In genomic region chr19:40461669-40462221, GRCh38 we compare ENCODE assay signal across 1 cellular context.
TF ChIP-seq lines count a peak whose summit lies in the region.

No MANE protein-coding gene starts in this region.

TF ChIP-seq in HepG2, 621 proteins besides CTCF, POLR2A, EP300 and RAD21 (continued from another document and continues in another):
- TF ChIP-seq ZBTB10 (CRISPR knock-in tag; IDR thresholded peaks at IDR 0.05; ENCODE audit: borderline replicate concordance) (no peak), NCOA5 (CRISPR knock-in tag; IDR thresholded peaks at IDR 0.05) (no peak), ZMYM3 (CRISPR knock-in tag; IDR thresholded peaks at IDR 0.05) (peak; percentile 89; the same call in 1 of the 2 replicates), AFF4 (CRISPR knock-in tag; IDR thresholded peaks at IDR 0.05) (no peak), ZNF512 (CRISPR knock-in tag; IDR thresholded peaks at IDR 0.05) (no peak), NFE2L1 (CRISPR knock-in tag; IDR thresholded peaks at IDR 0.05; ENCODE audit: borderline replicate concordance) (no peak), ZNF350 (CRISPR knock-in tag; IDR thresholded peaks at IDR 0.05; ENCODE audit: borderline replicate concordance, low read depth) (peak; percentile 25; the same call in 1 of the 2 replicates), ZNF775 (CRISPR knock-in tag; IDR thresholded peaks at IDR 0.05; ENCODE audit: borderline replicate concordance) (no peak), HNRNPK (IDR thresholded peaks at IDR 0.05; ENCODE audit: low read depth, low read length, poor library complexity, severe bottlenecking) (no peak), THRA (CRISPR knock-in tag; IDR thresholded peaks at IDR 0.05; ENCODE audit: borderline replicate concordance) (peak; percentile 58; the same call in 1 of the 2 replicates), ZNF512B (CRISPR knock-in tag; IDR thresholded peaks at IDR 0.05; ENCODE audit: borderline replicate concordance) (no peak), PRPF4 (IDR thresholded peaks at IDR 0.05; ENCODE audit: low read depth, low read length, poor library complexity, severe bottlenecking) (no peak), ZFP90 (CRISPR knock-in tag; IDR thresholded peaks at IDR 0.05; ENCODE audit: borderline replicate concordance) (no peak), ZNF777 (CRISPR knock-in tag; IDR thresholded peaks at IDR 0.05) (no peak), MEF2D (CRISPR knock-in tag; IDR thresholded peaks at IDR 0.05) (no peak), CC2D1A (CRISPR knock-in tag; IDR thresholded peaks at IDR 0.05) (no peak), ZFYVE20 (CRISPR knock-in tag; IDR thresholded peaks at IDR 0.05; ENCODE audit: borderline replicate concordance, low read depth) (no peak)
- TF ChIP-seq, protein P1, sequence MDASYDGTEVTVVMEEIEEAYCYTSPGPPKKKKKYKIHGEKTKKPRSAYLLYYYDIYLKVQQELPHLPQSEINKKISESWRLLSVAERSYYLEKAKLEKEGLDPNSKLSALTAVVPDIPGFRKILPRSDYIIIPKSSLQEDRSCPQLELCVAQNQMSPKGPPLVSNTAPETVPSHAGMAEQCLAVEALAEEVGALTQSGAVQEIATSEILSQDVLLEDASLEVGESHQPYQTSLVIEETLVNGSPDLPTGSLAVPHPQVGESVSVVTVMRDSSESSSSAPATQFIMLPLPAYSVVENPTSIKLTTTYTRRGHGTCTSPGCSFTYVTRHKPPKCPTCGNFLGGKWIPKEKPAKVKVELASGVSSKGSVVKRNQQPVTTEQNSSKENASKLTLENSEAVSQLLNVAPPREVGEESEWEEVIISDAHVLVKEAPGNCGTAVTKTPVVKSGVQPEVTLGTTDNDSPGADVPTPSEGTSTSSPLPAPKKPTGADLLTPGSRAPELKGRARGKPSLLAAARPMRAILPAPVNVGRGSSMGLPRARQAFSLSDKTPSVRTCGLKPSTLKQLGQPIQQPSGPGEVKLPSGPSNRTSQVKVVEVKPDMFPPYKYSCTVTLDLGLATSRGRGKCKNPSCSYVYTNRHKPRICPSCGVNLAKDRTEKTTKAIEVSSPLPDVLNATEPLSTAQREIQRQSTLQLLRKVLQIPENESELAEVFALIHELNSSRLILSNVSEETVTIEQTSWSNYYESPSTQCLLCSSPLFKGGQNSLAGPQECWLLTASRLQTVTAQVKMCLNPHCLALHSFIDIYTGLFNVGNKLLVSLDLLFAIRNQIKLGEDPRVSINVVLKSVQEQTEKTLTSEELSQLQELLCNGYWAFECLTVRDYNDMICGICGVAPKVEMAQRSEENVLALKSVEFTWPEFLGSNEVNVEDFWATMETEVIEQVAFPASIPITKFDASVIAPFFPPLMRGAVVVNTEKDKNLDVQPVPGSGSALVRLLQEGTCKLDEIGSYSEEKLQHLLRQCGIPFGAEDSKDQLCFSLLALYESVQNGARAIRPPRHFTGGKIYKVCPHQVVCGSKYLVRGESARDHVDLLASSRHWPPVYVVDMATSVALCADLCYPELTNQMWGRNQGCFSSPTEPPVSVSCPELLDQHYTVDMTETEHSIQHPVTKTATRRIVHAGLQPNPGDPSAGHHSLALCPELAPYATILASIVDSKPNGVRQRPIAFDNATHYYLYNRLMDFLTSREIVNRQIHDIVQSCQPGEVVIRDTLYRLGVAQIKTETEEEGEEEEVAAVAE (CRISPR knock-in tag; IDR thresholded peaks at IDR 0.05; ENCODE audit: borderline replicate concordance): 0 out of 2 replicates have a peak, but pooled peaks have one; percentile 69
- TF ChIP-seq, protein P2, sequence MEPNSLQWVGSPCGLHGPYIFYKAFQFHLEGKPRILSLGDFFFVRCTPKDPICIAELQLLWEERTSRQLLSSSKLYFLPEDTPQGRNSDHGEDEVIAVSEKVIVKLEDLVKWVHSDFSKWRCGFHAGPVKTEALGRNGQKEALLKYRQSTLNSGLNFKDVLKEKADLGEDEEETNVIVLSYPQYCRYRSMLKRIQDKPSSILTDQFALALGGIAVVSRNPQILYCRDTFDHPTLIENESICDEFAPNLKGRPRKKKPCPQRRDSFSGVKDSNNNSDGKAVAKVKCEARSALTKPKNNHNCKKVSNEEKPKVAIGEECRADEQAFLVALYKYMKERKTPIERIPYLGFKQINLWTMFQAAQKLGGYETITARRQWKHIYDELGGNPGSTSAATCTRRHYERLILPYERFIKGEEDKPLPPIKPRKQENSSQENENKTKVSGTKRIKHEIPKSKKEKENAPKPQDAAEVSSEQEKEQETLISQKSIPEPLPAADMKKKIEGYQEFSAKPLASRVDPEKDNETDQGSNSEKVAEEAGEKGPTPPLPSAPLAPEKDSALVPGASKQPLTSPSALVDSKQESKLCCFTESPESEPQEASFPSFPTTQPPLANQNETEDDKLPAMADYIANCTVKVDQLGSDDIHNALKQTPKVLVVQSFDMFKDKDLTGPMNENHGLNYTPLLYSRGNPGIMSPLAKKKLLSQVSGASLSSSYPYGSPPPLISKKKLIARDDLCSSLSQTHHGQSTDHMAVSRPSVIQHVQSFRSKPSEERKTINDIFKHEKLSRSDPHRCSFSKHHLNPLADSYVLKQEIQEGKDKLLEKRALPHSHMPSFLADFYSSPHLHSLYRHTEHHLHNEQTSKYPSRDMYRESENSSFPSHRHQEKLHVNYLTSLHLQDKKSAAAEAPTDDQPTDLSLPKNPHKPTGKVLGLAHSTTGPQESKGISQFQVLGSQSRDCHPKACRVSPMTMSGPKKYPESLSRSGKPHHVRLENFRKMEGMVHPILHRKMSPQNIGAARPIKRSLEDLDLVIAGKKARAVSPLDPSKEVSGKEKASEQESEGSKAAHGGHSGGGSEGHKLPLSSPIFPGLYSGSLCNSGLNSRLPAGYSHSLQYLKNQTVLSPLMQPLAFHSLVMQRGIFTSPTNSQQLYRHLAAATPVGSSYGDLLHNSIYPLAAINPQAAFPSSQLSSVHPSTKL (CRISPR knock-in tag; IDR thresholded peaks at IDR 0.05): peak; percentile 48
- TF ChIP-seq, protein P3, sequence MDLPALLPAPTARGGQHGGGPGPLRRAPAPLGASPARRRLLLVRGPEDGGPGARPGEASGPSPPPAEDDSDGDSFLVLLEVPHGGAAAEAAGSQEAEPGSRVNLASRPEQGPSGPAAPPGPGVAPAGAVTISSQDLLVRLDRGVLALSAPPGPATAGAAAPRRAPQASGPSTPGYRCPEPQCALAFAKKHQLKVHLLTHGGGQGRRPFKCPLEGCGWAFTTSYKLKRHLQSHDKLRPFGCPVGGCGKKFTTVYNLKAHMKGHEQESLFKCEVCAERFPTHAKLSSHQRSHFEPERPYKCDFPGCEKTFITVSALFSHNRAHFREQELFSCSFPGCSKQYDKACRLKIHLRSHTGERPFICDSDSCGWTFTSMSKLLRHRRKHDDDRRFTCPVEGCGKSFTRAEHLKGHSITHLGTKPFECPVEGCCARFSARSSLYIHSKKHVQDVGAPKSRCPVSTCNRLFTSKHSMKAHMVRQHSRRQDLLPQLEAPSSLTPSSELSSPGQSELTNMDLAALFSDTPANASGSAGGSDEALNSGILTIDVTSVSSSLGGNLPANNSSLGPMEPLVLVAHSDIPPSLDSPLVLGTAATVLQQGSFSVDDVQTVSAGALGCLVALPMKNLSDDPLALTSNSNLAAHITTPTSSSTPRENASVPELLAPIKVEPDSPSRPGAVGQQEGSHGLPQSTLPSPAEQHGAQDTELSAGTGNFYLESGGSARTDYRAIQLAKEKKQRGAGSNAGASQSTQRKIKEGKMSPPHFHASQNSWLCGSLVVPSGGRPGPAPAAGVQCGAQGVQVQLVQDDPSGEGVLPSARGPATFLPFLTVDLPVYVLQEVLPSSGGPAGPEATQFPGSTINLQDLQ (CRISPR knock-in tag; IDR thresholded peaks at IDR 0.05): no peak
- TF ChIP-seq, protein P4, sequence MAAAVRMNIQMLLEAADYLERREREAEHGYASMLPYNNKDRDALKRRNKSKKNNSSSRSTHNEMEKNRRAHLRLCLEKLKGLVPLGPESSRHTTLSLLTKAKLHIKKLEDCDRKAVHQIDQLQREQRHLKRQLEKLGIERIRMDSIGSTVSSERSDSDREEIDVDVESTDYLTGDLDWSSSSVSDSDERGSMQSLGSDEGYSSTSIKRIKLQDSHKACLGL (CRISPR knock-in tag; IDR thresholded peaks at IDR 0.05): no peak
- TF ChIP-seq, protein P5, sequence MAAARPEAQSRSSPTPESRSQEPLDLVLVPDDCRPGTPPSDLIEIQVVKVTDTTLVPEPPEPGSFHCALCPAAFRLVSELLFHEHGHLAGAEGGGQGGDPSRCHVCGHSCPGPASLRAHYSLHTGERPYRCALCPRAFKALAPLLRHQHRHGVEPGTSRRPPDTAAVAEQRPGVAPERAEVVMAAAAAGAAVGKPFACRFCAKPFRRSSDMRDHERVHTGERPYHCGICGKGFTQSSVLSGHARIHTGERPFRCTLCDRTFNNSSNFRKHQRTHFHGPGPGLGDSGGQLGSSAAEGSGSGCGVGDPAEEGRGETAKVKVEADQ (CRISPR knock-in tag; IDR thresholded peaks at IDR 0.05; ENCODE audit: borderline replicate concordance): no peak
